In the genomic region with DNA sequence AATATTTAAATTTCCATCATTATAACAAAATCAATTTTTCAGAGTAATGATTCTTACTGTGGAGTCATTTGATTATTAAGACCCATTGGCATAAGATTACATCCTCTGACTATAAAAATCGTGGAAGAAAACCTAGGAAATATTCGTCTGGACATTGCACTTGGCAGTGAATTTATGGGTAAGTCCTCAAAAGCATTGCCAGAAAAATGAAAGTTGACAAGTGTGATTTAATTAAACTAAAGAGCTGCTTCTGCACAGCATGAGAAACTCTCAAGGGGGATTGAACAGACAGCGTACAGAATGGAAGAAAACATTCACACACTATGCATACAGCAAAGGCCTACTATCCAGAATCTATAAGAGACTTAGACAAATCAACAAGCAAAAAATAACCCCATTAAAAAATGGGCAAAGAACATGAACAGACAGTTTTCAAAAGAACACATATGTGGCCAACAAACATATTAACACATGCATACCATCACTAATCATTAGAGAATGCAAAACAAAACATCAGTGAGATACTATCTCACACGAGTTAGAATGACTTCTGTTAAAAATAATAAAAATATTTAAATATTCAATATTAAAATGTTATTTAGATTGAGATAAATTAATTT, we compare ENCODE assay signal across 4 cellular contexts.
DNase-seq lines count a peak whose midpoint lies in the region; ATAC-seq, FAIRE-seq and TF ChIP-seq lines count a peak whose summit lies in the region.
"Not testable (repeated sequence)": the region's sequence is repeated elsewhere in the genome, so short reads cannot be mapped to it uniquely, and the experiment has no call there.

No MANE protein-coding gene starts in this region.

- H3K4me3 Mint-ChIP-seq in glutamatergic neuron (ENCODE audit: unreplicated experiment): not testable (repeated sequence)

- not testable (repeated sequence) for H3K36me3 Mint-ChIP-seq in glutamatergic neuron (ENCODE audit: unreplicated experiment)

- peak; percentile 84 for DNase-seq in SK-N-DZ (ENCODE audit: low spot score)
- not testable (repeated sequence) for DNase-seq in frontal cortex (ENCODE audit: low spot score in 2 of 2); glutamatergic neuron

- not testable (repeated sequence) for H3K27me3 Mint-ChIP-seq in glutamatergic neuron (ENCODE audit: unreplicated experiment)

- not testable (repeated sequence) for H3K4me1 Mint-ChIP-seq in glutamatergic neuron (ENCODE audit: low read depth, unreplicated experiment)

- peak overlapping the region; percentile 4 for H3K27ac Mint-ChIP-seq in glutamatergic neuron (ENCODE audit: unreplicated experiment)

- FAIRE-seq in frontal cortex (lab: Jason Lieb, UNC): peak; percentile 57

- H3K9me3 Mint-ChIP-seq in glutamatergic neuron (ENCODE audit: unreplicated experiment): not testable (repeated sequence)

- TF ChIP-seq CTCF in glutamatergic neuron (IDR thresholded peaks at IDR 0.05; ENCODE audit: partially characterized antibody, unreplicated experiment): not testable (repeated sequence)

- not testable (repeated sequence) for ATAC-seq in SK-N-SH treated with all-trans-retinoic acid at 6 μM for 48 hours

TF ChIP-seq in SK-N-SH treated with all-trans-retinoic acid at 6 μM for 48 hours, 23 proteins besides CTCF, POLR2A, EP300 and RAD21:
- TF ChIP-seq ISL1 (CRISPR knock-in tag; IDR thresholded peaks at IDR 0.05) (0 out of 2 replicates have a peak, but pooled peaks have one; percentile 37), ZC3H10 (CRISPR knock-in tag; IDR thresholded peaks at IDR 0.05) (peak; percentile 83)
TF ChIP-seq in SK-N-SH treated with all-trans-retinoic acid at 6 μM for 48 hours: peak in this region for 2; not testable (repeated sequence) for 21.
